15 cellular contexts compared by ENCODE assay signal in genomic region chr6:22151892-22152291, GRCh38.
A peak's percentile ranks its signal among the peaks of the same experiment; 100 is the strongest.
DNase-seq lines count a peak whose midpoint lies in the region; ATAC-seq, FAIRE-seq and TF ChIP-seq lines count a peak whose summit lies in the region.
"Had no signal": no experiment of that assay in that cellular context is flagged by ENCODE, and none has a peak within 500 bp of the region (broad histone marks: within the 10 kb centered on the region; RNA-seq: fewer than 3 reads in every experiment).

No MANE protein-coding gene starts in this region.

- no peaks in the 10 kb centered on the region for H3K9me3 Mint-ChIP-seq in activated naive CD4-positive, alpha-beta T cell treated with anti-CD3 and anti-CD28 coated beads, Interleukin-2, amount 50 U/mL, for 72 hours

- FAIRE-seq in H1 (lab: Jason Lieb, UNC) (no peak), small intestine (lab: Jason Lieb, UNC) (no peak)
- FAIRE-seq: G401.6 had no signal

- H3K23ac ChIP-seq in H1 (ENCODE audit: insufficient read length) = no peak overlapping the region

- H3K9me2 ChIP-seq in Loucy (replicated peaks; ENCODE audit: low read depth, low read length) = no peaks in the 10 kb centered on the region

- no peak overlapping the region for H4K91ac ChIP-seq in H1 (replicated peaks; ENCODE audit: insufficient read length, low read length)

- no peak overlapping the region for H4K5ac ChIP-seq in H1 (ENCODE audit: insufficient read length, low read depth, low read length)

- peaks cover 2 to 13% of the 10 kb centered on the region in 2 donors for H3K36me3 Mint-ChIP-seq in activated naive CD4-positive, alpha-beta T cell treated with anti-CD3 and anti-CD28 coated beads, Interleukin-2, amount 50 U/mL, for 72 hours
- H3K36me3 Mint-ChIP-seq: CD4-positive, alpha-beta memory T cell had no signal

- H3K79me1 ChIP-seq in H1 (ENCODE audit: low read depth, low read length) = peaks cover 2% of the 10 kb centered on the region; the same call in 1 of the 2 replicates

- POLR2A ChIA-PET in H1 (lab: Charles Lee; ENCODE audit: partially characterized antibody) = no interaction called here

- H3K4ac ChIP-seq in H1 (replicated peaks; ENCODE audit: insufficient read length, low read depth, low read length) = no peak overlapping the region

- CTCF ChIA-PET in H1 (lab: Charles Lee; ENCODE audit: partially characterized antibody) = interaction anchor here (0.5 to 0.6 kb wide), 2 partner anchors 9 to 43 kb away, joined by 3 to 5 read pairs; no protein-coding TSS in a partner anchor

- H3K4me2 ChIP-seq in BLaER1 treated with 17β-estradiol and CSF1 and Interleukin-3, amounts not matched to agents 10 nM and 100 nM = peak overlapping the region in 9 of 11 experiments; percentile 63 to 92 (median 71); a peak in 18 of 22 replicates
- H3K4me2 ChIP-seq in Loucy (ENCODE audit: low read depth, low read length, poor library complexity, severe bottlenecking) (peak overlapping the region; percentile 94), H1 (ENCODE audit: insufficient read depth in 1 of 2, low read depth in 2 of 2, low read length in 2 of 2) (no peak overlapping the region)

- intact Hi-C loops in dorsolateral prefrontal cortex (cut with DNase I) = no loop called here

- no peaks in the 10 kb centered on the region for H3K23me2 ChIP-seq in H1 (ENCODE audit: low read depth, low read length)

- TF ChIP-seq RAD21 in H1 (IDR thresholded peaks at IDR 0.05 in 1 of 2, conservative IDR thresholded peaks at IDR 0.05 in 1 of 2; ENCODE audit: low read depth in 2 of 2, low read length in 2 of 2) = no peak

- H3K9ac ChIP-seq in BLaER1 treated with 17β-estradiol and CSF1 and Interleukin-3, amounts not matched to agents 10 nM and 100 nM = peak overlapping the region in 8 of 11 experiments; percentile 82 to 89 (median 86); a peak in 14 of 22 replicates
- no peak overlapping the region for H3K9ac ChIP-seq in Loucy (ENCODE audit: low read depth, low read length, poor library complexity, severe bottlenecking)
- no peak overlapping the region for H3K9ac ChIP-seq in H1 (replicated peaks in 1 of 4; ENCODE audit: extremely low read depth in 1 of 4, low read depth in 3 of 4, low read length in 3 of 4)

- no peaks in the 10 kb centered on the region for H3K27me3 ChIP-seq in BLaER1 treated with 17β-estradiol and CSF1 and Interleukin-3, amounts not matched to agents 10 nM and 100 nM
- H3K27me3 ChIP-seq in Loucy (ENCODE audit: insufficient read depth, low read length, poor library complexity, severe bottlenecking) (no peaks in the 10 kb centered on the region), H1 (replicated peaks in 1 of 4; ENCODE audit: control insufficient read depth in 3 of 4, extremely low read depth in 1 of 4, insufficient read depth in 3 of 4, low read length in 3 of 4) (no peaks in the 10 kb centered on the region), small intestine (ENCODE audit: control insufficient read depth in 2 of 2, insufficient read depth in 2 of 2, low read length in 2 of 2) (no peaks in the 10 kb centered on the region), dorsolateral prefrontal cortex (no peaks in the 10 kb centered on the region)

- no peak overlapping the region for H3K18ac ChIP-seq in H1 (ENCODE audit: extremely low read depth, low read length)

- no peak overlapping the region for H3K14ac ChIP-seq in H1 (ENCODE audit: insufficient read length)

- TF ChIP-seq CTCF in Loucy (conservative IDR thresholded peaks at IDR 0.05; ENCODE audit: low read length) (no peak), H1 (IDR thresholded peaks at IDR 0.05; ENCODE audit: control extremely low read depth in 1 of 3, insufficient read depth in 1 of 3, low read depth in 1 of 3, low read length in 3 of 3) (no peak), dorsolateral prefrontal cortex (IDR thresholded peaks at IDR 0.05 in 54 of 56, conservative IDR thresholded peaks at IDR 0.05 in 2 of 56; ENCODE audit: low read depth in 1 of 56, partially characterized antibody in 56 of 56) (no peak)

- no peaks in the 10 kb centered on the region for H4K20me1 ChIP-seq in BLaER1 treated with 17β-estradiol and CSF1 and Interleukin-3, amounts not matched to agents 10 nM and 100 nM
- H4K20me1 ChIP-seq in Loucy (ENCODE audit: insufficient read depth, low read length, poor library complexity, severe bottlenecking) (peaks cover 47% of the 10 kb centered on the region), H1 (replicated peaks in 1 of 2; ENCODE audit: control insufficient read depth in 1 of 2, insufficient read depth in 2 of 2, low read length in 2 of 2) (peaks cover 0 to 1% of the 10 kb centered on the region in 2 experiments)

- no peak for TF ChIP-seq EP300 in H1 (IDR thresholded peaks at IDR 0.05; ENCODE audit: borderline replicate concordance in 1 of 2, low read depth in 2 of 2, low read length in 2 of 2)

- H3K79me2 ChIP-seq in Loucy (ENCODE audit: insufficient read depth, low read length) = peaks cover 94% of the 10 kb centered on the region
- H3K79me2 ChIP-seq in H1 (ENCODE audit: control insufficient read depth in 1 of 2, insufficient read depth in 2 of 2, low read length in 2 of 2) = peaks cover 0 to 6% of the 10 kb centered on the region in 2 experiments; a peak in 1 of 4 replicates

- peaks cover 0 to 4% (median 0%) of the 10 kb centered on the region in 11 experiments; a peak in 2 of 22 replicates for H3K36me3 ChIP-seq in BLaER1 treated with 17β-estradiol and CSF1 and Interleukin-3, amounts not matched to agents 10 nM and 100 nM
- H3K36me3 ChIP-seq in Loucy (ENCODE audit: insufficient read depth, low read length) (no peaks in the 10 kb centered on the region), H1 (ENCODE audit: control insufficient read depth in 2 of 4, insufficient read depth in 4 of 4, low read length in 3 of 4) (no peaks in the 10 kb centered on the region), small intestine (ENCODE audit: control insufficient read depth in 2 of 2, insufficient read depth in 2 of 2, low read length in 2 of 2) (no peaks in the 10 kb centered on the region)
- H3K36me3 ChIP-seq: HAP-1 had no signal

- no peak overlapping the region for H3K27ac Mint-ChIP-seq in activated naive CD4-positive, alpha-beta T cell treated with anti-CD3 and anti-CD28 coated beads, Interleukin-2, amount 50 U/mL, for 72 hours
- H3K27ac Mint-ChIP-seq: CD4-positive, alpha-beta memory T cell had no signal

- no peak for TF ChIP-seq POLR2A in H1 (IDR thresholded peaks at IDR 0.05; ENCODE audit: control extremely low read depth in 1 of 2, low read depth in 2 of 2, low read length in 2 of 2)

- H2BK15ac ChIP-seq in H1 (ENCODE audit: low read length) = no peak overlapping the region

- DNase-seq in H1 (ENCODE audit: low read depth in 1 of 2, low spot score in 2 of 2) (no peak), small intestine (no peak), dorsolateral prefrontal cortex (no peak), NCI-H1930 (lab: John Stamatoyannopoulos, UW) (no peak)
- DNase-seq in activated naive CD4-positive, alpha-beta T cell treated with anti-CD3 and anti-CD28 coated beads, Interleukin-2, amount 50 U/mL, for 72 hours (ENCODE audit: low spot score in 2 of 2) = no peak
- DNase-seq: AML-193; CD4-positive, alpha-beta memory T cell; DMS79; EL; GOT3 had no signal

- no peak overlapping the region for H2BK12ac ChIP-seq in H1 (ENCODE audit: low read depth, low read length)

- H3F3A ChIP-seq in Loucy (ENCODE audit: low read depth) = no peaks in the 10 kb centered on the region

- no peaks in the 10 kb centered on the region for H3K9me3 ChIP-seq in BLaER1 treated with 17β-estradiol and CSF1 and Interleukin-3, amounts not matched to agents 10 nM and 100 nM (replicated peaks in 1 of 11)
- H3K9me3 ChIP-seq in Loucy (ENCODE audit: insufficient read depth, low read depth, low read length) = no peaks in the 10 kb centered on the region
- no peaks in the 10 kb centered on the region for H3K9me3 ChIP-seq in H1 (ENCODE audit: insufficient read depth in 2 of 2, low read depth in 1 of 2, low read length in 1 of 2)
- no peaks in the 10 kb centered on the region for H3K9me3 ChIP-seq in small intestine (ENCODE audit: control insufficient read depth, low read depth)
- H3K9me3 ChIP-seq: HAP-1 had no signal

- no peak overlapping the region for H4K8ac ChIP-seq in H1 (ENCODE audit: extremely low read depth, insufficient read depth, low read length)

- no peak overlapping the region for H2AK5ac ChIP-seq in H1 (ENCODE audit: low read depth, low read length)

- no peak overlapping the region for H3K56ac ChIP-seq in H1 (replicated peaks; ENCODE audit: insufficient read length, low read depth, low read length)

- no peak for ATAC-seq in activated naive CD4-positive, alpha-beta T cell treated with anti-CD3 and anti-CD28 coated beads, Interleukin-2, amount 50 U/mL, for 72 hours

- H2AFZ ChIP-seq in Loucy (ENCODE audit: low read length) = no peak overlapping the region
- H2AFZ ChIP-seq in H1 (ENCODE audit: low read length) = no peak overlapping the region

- peaks cover 58 to 99% (median 91%) of the 10 kb centered on the region in 10 experiments for H3K4me1 ChIP-seq in BLaER1 treated with 17β-estradiol and CSF1 and Interleukin-3, amounts not matched to agents 10 nM and 100 nM
- peaks cover 75% of the 10 kb centered on the region for H3K4me1 ChIP-seq in Loucy (ENCODE audit: insufficient read depth, low read length, poor library complexity, severe bottlenecking)
- peaks cover 3 to 17% (median 13%) of the 10 kb centered on the region in 4 experiments for H3K4me1 ChIP-seq in H1 (replicated peaks in 1 of 4; ENCODE audit: control insufficient read depth in 3 of 4, insufficient read depth in 4 of 4, low read length in 3 of 4)
- no peaks in the 10 kb centered on the region for H3K4me1 ChIP-seq in small intestine (ENCODE audit: control insufficient read depth in 2 of 2, insufficient read depth in 1 of 2, low read depth in 1 of 2, low read length in 1 of 2)

- no peak overlapping the region for H3K4me3 ChIP-seq in BLaER1 treated with 17β-estradiol and CSF1 and Interleukin-3, amounts not matched to agents 10 nM and 100 nM
- no peak overlapping the region for H3K4me3 ChIP-seq in Loucy (ENCODE audit: low read length, poor library complexity, severe bottlenecking)
- no peak overlapping the region for H3K4me3 ChIP-seq in H1 (ENCODE audit: extremely low read depth in 1 of 4, insufficient read depth in 2 of 4, low read depth in 3 of 4, low read length in 4 of 4)
- H3K4me3 ChIP-seq in small intestine (ENCODE audit: low read depth in 1 of 2, low read length in 2 of 2) = no peak overlapping the region
- H3K4me3 ChIP-seq in dorsolateral prefrontal cortex = no peak overlapping the region
- H3K4me3 ChIP-seq: HAP-1 had no signal

- WGBS in H1 (ENCODE audit: extremely low coverage in 1 of 2, insufficient coverage in 1 of 2, insufficient read length in 1 of 2, insufficient replicate concordance in 2 of 2, low coverage in 1 of 2, low lambda C conversion rate in 2 of 2, missing lambda C conversion rate in 1 of 2), 2 experiments = 100% methylated on average over 1 of the region's 1 CpG; no CpG with 5 or more reads in 1 of the 2 experiments
- 88 to 98% (median 92%) methylated on average over 1 of the region's 1 CpG for WGBS in small intestine, 3 donors

- H2BK20ac ChIP-seq in H1 (ENCODE audit: low read length) = no peak overlapping the region

- no peak overlapping the region for H2BK120ac ChIP-seq in H1 (replicated peaks; ENCODE audit: low read depth, low read length)

- H3K27ac ChIP-seq in BLaER1 treated with 17β-estradiol and CSF1 and Interleukin-3, amounts not matched to agents 10 nM and 100 nM = peak overlapping the region in 10 of 11 experiments; percentile 66 to 99 (median 98); a peak in 19 of 22 replicates
- no peak overlapping the region for H3K27ac ChIP-seq in H1 (ENCODE audit: low read depth, low read length)
- H3K27ac ChIP-seq in small intestine (ENCODE audit: low read depth in 1 of 2, low read length in 1 of 2) = no peak overlapping the region
- no peak overlapping the region for H3K27ac ChIP-seq in dorsolateral prefrontal cortex
- H3K27ac ChIP-seq: C4-2B had no signal

- H2BK5ac ChIP-seq in H1 (ENCODE audit: low read depth, low read length) = no peak overlapping the region

Comparison
In these comparisons a context has a peak if more than half of its experiments do, and no peak if none do; other contexts are left out.
1. H3K27ac ChIP-seq: peak in BLaER1 treated with 17β-estradiol and CSF1 and Interleukin-3, amounts not matched to agents 10 nM and 100 nM (10 of 11); none in H1 (single experiment), small intestine (0 of 2) and dorsolateral prefrontal cortex (0 of 59).
2. H3K4me2 ChIP-seq: peak in BLaER1 treated with 17β-estradiol and CSF1 and Interleukin-3, amounts not matched to agents 10 nM and 100 nM (9 of 11) and Loucy (single experiment); none in H1 (0 of 2).
3. H3K9ac ChIP-seq: peak in BLaER1 treated with 17β-estradiol and CSF1 and Interleukin-3, amounts not matched to agents 10 nM and 100 nM (8 of 11); none in Loucy (single experiment) and H1 (0 of 4).